In the genomic region with DNA sequence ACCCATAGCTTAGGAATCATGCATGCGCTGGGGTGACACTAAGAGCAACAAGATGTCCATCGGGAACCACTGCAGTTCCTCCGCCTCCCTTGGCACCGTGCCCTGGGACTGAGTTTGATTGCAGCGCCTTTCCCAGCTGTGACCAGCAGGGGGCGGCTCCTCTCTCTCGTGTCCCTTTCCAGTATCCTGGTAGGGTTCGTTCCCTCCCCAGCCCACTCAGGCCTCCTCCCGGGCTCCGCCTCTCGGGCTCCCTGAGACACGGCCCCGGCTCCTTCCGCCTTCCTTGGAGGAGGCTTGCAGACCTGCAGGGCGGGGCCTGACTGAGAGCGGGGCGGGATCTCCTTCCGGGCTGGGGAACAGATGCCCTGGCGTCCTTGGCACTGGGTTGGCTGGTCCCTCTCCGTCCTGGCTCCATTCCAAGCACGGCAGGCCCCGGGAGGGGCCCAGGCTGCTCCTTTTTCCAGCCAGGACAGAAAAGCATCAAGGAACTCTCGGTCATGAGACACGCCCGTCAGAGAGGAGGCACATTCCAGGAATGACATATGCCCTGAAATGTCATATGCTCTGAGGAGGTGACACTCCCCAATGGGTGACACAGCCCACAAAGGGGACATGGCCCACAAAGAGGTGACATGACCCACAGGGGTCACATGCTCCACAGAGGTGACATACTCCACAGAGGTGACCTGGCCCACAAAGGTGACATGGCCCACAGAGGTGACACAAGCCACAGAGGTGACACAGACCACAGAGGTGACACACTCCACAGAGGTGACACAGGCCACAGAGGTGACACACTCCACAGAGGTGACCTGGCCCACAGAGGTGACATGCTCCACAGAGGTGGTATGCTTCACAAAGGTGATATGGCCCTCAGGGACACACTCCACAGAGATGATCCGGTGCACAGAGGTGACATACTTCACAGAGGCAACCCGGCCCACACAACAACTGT, we compare ENCODE assay signal across 8 cellular contexts.
DNase-seq lines count a peak whose midpoint lies in the region; ATAC-seq, FAIRE-seq and TF ChIP-seq lines count a peak whose summit lies in the region.

No MANE protein-coding gene starts in this region.

- H3K4me1 Mint-ChIP-seq in Calu3 (ENCODE audit: low read depth, unreplicated experiment), result peaks cover 48% of the 10 kb centered on the region

- peak overlapping the region; percentile 69 for H3K4me3 Mint-ChIP-seq in Calu3 (ENCODE audit: low read depth, unreplicated experiment)

- CTCF ChIA-PET in Calu3 (lab: Charles Lee), result interaction anchor here (0.6 to 1.3 kb wide), 3 partner anchors 86 to 431 kb away, joined by 3 to 4 read pairs (median 3); no protein-coding TSS in a partner anchor

- no peaks in the 10 kb centered on the region for H3K9me3 ChIP-seq in kidney (ENCODE audit: control insufficient read depth in 1 of 2, low read length in 2 of 2)

- peaks cover 11% of the 10 kb centered on the region for H3K36me3 Mint-ChIP-seq in Calu3 (ENCODE audit: insufficient read depth, unreplicated experiment)

- peak overlapping the region; percentile 13 to 19 for H3K9ac ChIP-seq in kidney (ENCODE audit: low read length in 2 of 2)

- H3K4me3 ChIP-seq in choroid plexus epithelial cell (ENCODE audit: low read depth, low read length) (peak overlapping the region; percentile 59), kidney (ENCODE audit: low read length in 2 of 2) (peak overlapping the region; percentile 49 to 54)

- H3K4me1 ChIP-seq in kidney (ENCODE audit: control insufficient read depth in 1 of 2, insufficient read depth in 1 of 2, low read depth in 1 of 2, low read length in 2 of 2), result peaks cover 13 to 14% of the 10 kb centered on the region in 2 donors

- H3K27ac ChIP-seq in kidney (ENCODE audit: low read depth in 2 of 2, low read length in 2 of 2), result peak overlapping the region; percentile 51 to 52

- peak; percentile 87 for TF ChIP-seq CTCF in Calu3 (IDR thresholded peaks at IDR 0.05; ENCODE audit: unreplicated experiment)
- TF ChIP-seq CTCF in choroid plexus epithelial cell (conservative IDR thresholded peaks at IDR 0.05; ENCODE audit: low read depth, low read length), result peak; percentile 92
- TF ChIP-seq CTCF in kidney (IDR thresholded peaks at IDR 0.05; ENCODE audit: borderline replicate concordance, extremely low read depth, insufficient read depth), result peak; percentile 81

- H3K36me3 ChIP-seq in kidney (ENCODE audit: control insufficient read depth in 1 of 2, insufficient read depth in 2 of 2, low read length in 2 of 2), result no peaks in the 10 kb centered on the region

- intact Hi-C loops in Calu3 (cut with micrococcal nuclease; ENCODE audit: unreplicated experiment) (loop anchor here (1.0 to 10.0 kb wide), 2 partner anchors 135 to 429 kb away; no protein-coding TSS in a partner anchor), kidney (cut with DNase I) (no loop called here)

- H3K27ac Mint-ChIP-seq in Calu3 (ENCODE audit: unreplicated experiment), result peak overlapping the region; percentile 65

- DNase-seq in Calu3 (peak; percentile 98), NCI-H345 treated with DMSO at 0.1 percent for 48 hours (lab: John Stamatoyannopoulos, UW; ENCODE audit: unreplicated experiment) (peak; percentile 63), choroid plexus epithelial cell (ENCODE audit: low read depth) (peak; percentile 98), kidney (peak; percentile 99)
- peak; percentile 68 to 75 for DNase-seq in activated CD4-positive, alpha-beta T cell treated with anti-CD3 and anti-CD28 coated beads for 24 hours (ENCODE audit: low read depth in 2 of 2)
- DNase-seq in stimulated activated CD4-positive, alpha-beta T cell treated with anti-CD3 and anti-CD28 coated beads, Interleukin-15, amount 100 ng/mL, for 1 hour (ENCODE audit: low read depth in 1 of 2, low spot score in 1 of 2), result peak; percentile 37 to 63

- ATAC-seq in HG02623 (IDR thresholded peaks at IDR 0.05; ENCODE audit: unreplicated experiment), result peak; percentile 61
- ATAC-seq in HG03457 (IDR thresholded peaks at IDR 0.05; ENCODE audit: unreplicated experiment), result no peak

- BruUV-seq in Calu3 (replicated peaks; lab: Mats Ljungman, UMichigan), result no TSS peak

- H3K27me3 Mint-ChIP-seq in Calu3 (ENCODE audit: unreplicated experiment), result no peaks in the 10 kb centered on the region

- no peak for FAIRE-seq in kidney (lab: Jason Lieb, UNC)

- H3K9me3 Mint-ChIP-seq in Calu3 (ENCODE audit: low read depth, unreplicated experiment), result no peaks in the 10 kb centered on the region
